In genomic region chr7:80478683-80479082, GRCh38 we compare ENCODE assay signal across 17 cellular contexts.
DNase-seq lines count a peak whose midpoint lies in the region; ATAC-seq and TF ChIP-seq lines count a peak whose summit lies in the region.
"Had no signal": no experiment of that assay in that cellular context is flagged by ENCODE, and none has a peak within 500 bp of the region (broad histone marks: within the 10 kb centered on the region; RNA-seq: fewer than 3 reads in every experiment).

No MANE protein-coding gene starts in this region.

- ATAC-seq in HG03196 (IDR thresholded peaks at IDR 0.05; ENCODE audit: unreplicated experiment): no peak
- ATAC-seq in HG02642 (IDR thresholded peaks at IDR 0.05; ENCODE audit: poor library complexity, unreplicated experiment): no peak
- ATAC-seq: mucosa of descending colon; stimulated activated memory B cell treated with anti-CD40 and anti-IgM and Interleukin-4, amounts not matched to agents 10 μg/mL and 1 μg/mL and 100 μg/mL, for 72 hours had no signal

- TF ChIP-seq CTCF in AG09309 (IDR thresholded peaks at IDR 0.05; ENCODE audit: control insufficient read depth, insufficient read depth, low read depth, low read length, missing control alignments): no peak

- peak; percentile 8 for DNase-seq in AG09309 (ENCODE audit: low read depth)
- DNase-seq in HS-5 (ENCODE audit: low read depth): peak; percentile 34
- peak; percentile 71 for DNase-seq in astrocyte of the hippocampus (ENCODE audit: low read depth, low spot score)
- peak; percentile 80 for DNase-seq in iris pigment epithelial cell (ENCODE audit: low read depth)
- no peak for DNase-seq in T-helper 2 cell
- DNase-seq in activated naive CD4-positive, alpha-beta T cell treated with anti-CD3 and anti-CD28 coated beads, Interleukin-2, amount 50 U/mL, for 16 hours: no peak
- DNase-seq: activated B cell treated with CpG ODN at 0.5 μM for 24 hours; activated T-cell treated with anti-CD3 and anti-CD28 coated beads, Interleukin-2, amount 50 U/mL, for 1 hour; aorta; CD4-positive, alpha-beta T cell; mucosa of descending colon; NCI-H1417 treated with DMSO at 0.1 percent for 48 hours; NCI-H524 treated with DMSO at 0.1 percent for 48 hours had no signal

- H3K4me3 ChIP-seq in AG09309 (ENCODE audit: control insufficient read depth, low read depth, low read length): no peak overlapping the region
- H3K4me3 ChIP-seq: mucosa of descending colon, SJSA1 had no signal

Comparison
In these comparisons a context has a peak if more than half of its experiments do, and no peak if none do; other contexts are left out.
1. DNase-seq: peak in AG09309 (single experiment), HS-5 (single experiment), astrocyte of the hippocampus (single experiment) and iris pigment epithelial cell (single experiment); none in T-helper 2 cell (0 of 5) and activated naive CD4-positive, alpha-beta T cell treated with anti-CD3 and anti-CD28 coated beads, Interleukin-2, amount 50 U/mL, for 16 hours (single experiment).